In the genomic region with DNA sequence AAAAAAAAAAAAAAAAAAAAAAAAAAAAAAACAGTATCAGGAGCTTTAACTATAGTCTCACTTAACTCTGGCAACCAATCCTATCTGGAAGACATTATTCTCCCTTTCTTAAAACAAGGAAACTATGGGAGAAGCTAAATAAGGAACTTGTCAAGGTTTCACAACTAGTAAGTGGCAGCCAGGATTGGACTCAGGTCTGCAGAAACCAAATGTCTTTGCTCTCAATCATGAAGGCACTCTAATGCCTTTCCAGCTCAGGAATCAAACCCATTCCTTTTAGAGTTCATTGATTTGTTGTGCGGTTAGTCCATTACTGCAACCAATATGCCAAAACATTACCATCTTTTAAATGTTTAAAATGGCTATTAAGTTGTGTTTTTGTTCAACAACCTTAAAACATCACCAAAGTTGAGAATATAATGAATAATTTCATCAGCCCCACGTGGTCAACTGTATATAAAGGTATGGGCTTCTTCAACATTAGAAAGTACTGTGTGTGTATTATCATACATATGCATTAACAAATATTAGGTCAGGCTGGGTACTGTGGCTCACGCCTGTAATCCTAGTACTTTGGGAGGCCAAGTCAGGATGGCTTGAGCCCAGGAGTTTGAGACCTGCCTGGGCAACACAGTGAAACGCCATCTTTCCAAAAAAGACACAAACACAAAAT, we compare ENCODE assay signal across 1 cellular context.
TF ChIP-seq lines count a peak whose summit lies in the region.

No MANE protein-coding gene starts in this region.

TF ChIP-seq in H1, 55 proteins besides CTCF, POLR2A, EP300 and RAD21 (continued from another document):
- TF ChIP-seq CTBP2 (IDR thresholded peaks at IDR 0.05; ENCODE audit: borderline replicate concordance, insufficient read depth, insufficient read length, low read length) = no peak
- no peak for TF ChIP-seq RFX5 (IDR thresholded peaks at IDR 0.05; ENCODE audit: borderline replicate concordance, low read depth, low read length)
- no peak for TF ChIP-seq SAP30 (IDR thresholded peaks at IDR 0.05; ENCODE audit: insufficient read depth, insufficient replicate concordance, low read length)
- TF ChIP-seq, protein P1, sequence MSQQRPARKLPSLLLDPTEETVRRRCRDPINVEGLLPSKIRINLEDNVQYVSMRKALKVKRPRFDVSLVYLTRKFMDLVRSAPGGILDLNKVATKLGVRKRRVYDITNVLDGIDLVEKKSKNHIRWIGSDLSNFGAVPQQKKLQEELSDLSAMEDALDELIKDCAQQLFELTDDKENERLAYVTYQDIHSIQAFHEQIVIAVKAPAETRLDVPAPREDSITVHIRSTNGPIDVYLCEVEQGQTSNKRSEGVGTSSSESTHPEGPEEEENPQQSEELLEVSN (IDR thresholded peaks at IDR 0.05) = no peak
- TF ChIP-seq, protein P2, sequence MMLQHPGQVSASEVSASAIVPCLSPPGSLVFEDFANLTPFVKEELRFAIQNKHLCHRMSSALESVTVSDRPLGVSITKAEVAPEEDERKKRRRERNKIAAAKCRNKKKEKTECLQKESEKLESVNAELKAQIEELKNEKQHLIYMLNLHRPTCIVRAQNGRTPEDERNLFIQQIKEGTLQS (IDR thresholded peaks at IDR 0.05; ENCODE audit: insufficient read depth, low read depth, low read length) = no peak
- no peak for TF ChIP-seq SUZ12 (IDR thresholded peaks at IDR 0.05; ENCODE audit: low read length)
- no peak for TF ChIP-seq CHD2 (IDR thresholded peaks at IDR 0.05; ENCODE audit: low read length)
- no peak for TF ChIP-seq RNF2 (IDR thresholded peaks at IDR 0.05; ENCODE audit: borderline replicate concordance, low read depth, low read length, missing control alignments, poor library complexity, severe bottlenecking)
- TF ChIP-seq, protein P3, sequence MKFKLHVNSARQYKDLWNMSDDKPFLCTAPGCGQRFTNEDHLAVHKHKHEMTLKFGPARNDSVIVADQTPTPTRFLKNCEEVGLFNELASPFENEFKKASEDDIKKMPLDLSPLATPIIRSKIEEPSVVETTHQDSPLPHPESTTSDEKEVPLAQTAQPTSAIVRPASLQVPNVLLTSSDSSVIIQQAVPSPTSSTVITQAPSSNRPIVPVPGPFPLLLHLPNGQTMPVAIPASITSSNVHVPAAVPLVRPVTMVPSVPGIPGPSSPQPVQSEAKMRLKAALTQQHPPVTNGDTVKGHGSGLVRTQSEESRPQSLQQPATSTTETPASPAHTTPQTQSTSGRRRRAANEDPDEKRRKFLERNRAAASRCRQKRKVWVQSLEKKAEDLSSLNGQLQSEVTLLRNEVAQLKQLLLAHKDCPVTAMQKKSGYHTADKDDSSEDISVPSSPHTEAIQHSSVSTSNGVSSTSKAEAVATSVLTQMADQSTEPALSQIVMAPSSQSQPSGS (IDR thresholded peaks at IDR 0.05; ENCODE audit: low read length) = no peak
